19 cellular contexts compared by ENCODE assay signal in genomic region chr16:9534759-9535158, GRCh38.
"Had no signal": no experiment of that assay in that cellular context is flagged by ENCODE, and none has a peak within 500 bp of the region (broad histone marks: within the 10 kb centered on the region; RNA-seq: fewer than 3 reads in every experiment).

No MANE protein-coding gene starts in this region.

- H3K4me3 ChIP-seq: colonic mucosa, esophagus squamous epithelium, mucosa of descending colon, ovary, spleen, testis, tibial nerve had no signal

- ATAC-seq: left colon; mucosa of descending colon; naive thymus-derived CD8-positive, alpha-beta T cell; sciatic nerve; stimulated activated memory B cell treated with anti-CD40 and anti-IgM and Interleukin-4, amounts not matched to agents 10 μg/mL and 1 μg/mL and 100 μg/mL, for 72 hours; stimulated activated naive CD8-positive, alpha-beta T cell treated with anti-CD3 and anti-CD28 coated beads, Interleukin-15, amount 100 ng/mL, for 72 hours had no signal

- H3K4me1 ChIP-seq: colonic mucosa, esophagus squamous epithelium, spleen, testis, tibial nerve had no signal

- H3K9me3 ChIP-seq: colonic mucosa, mucosa of descending colon, ovary, testis had no signal

- DNase-seq: colonic mucosa; dermis blood vessel endothelial cell; esophagus squamous epithelium; foreskin fibroblast; kidney; left colon; mammary epithelial cell; mucosa of descending colon; naive thymus-derived CD8-positive, alpha-beta T cell; ovary; spleen; stimulated activated CD4-positive, alpha-beta T cell treated with anti-CD3 and anti-CD28 coated beads, Interleukin-15, amount 100 ng/mL, for 24 hours; stimulated activated CD4-positive, alpha-beta T cell treated with anti-CD3 and anti-CD28 coated beads, Interleukin-1b, Interleukin-23, amount 100 ng/mL, for 48 hours; stimulated activated CD4-positive, alpha-beta T cell treated with anti-CD3 and anti-CD28 coated beads, Interleukin-4, amount 100 ng/mL, for 24 hours; stimulated activated naive CD8-positive, alpha-beta T cell treated with anti-CD3 and anti-CD28 coated beads, Interleukin-15, amount 100 ng/mL, for 72 hours; testis had no signal

- H3K27me3 ChIP-seq: colonic mucosa, esophagus squamous epithelium, ovary, spleen, testis, tibial nerve had no signal

- H3K36me3 ChIP-seq: colonic mucosa, esophagus squamous epithelium, ovary, spleen, tibial nerve had no signal

- H3K27ac ChIP-seq: colonic mucosa, esophagus squamous epithelium, ovary, spleen, testis, tibial nerve had no signal
